ENCODE assay signal across 12 cellular contexts in genomic region chr6:44075137-44076015, GRCh38. TPM values are rescaled to one million over a fixed set of nuclear protein-coding genes. Genes with fewer than 3 reads are reported as not detected.
A peak's percentile ranks its signal among the peaks of the same experiment; 100 is the strongest.
DNase-seq lines count a peak whose midpoint lies in the region; ATAC-seq and TF ChIP-seq lines count a peak whose summit lies in the region.
"Had no signal": no experiment of that assay in that cellular context is flagged by ENCODE, and none has a peak within 500 bp of the region (broad histone marks: within the 10 kb centered on the region; RNA-seq: fewer than 3 reads in every experiment).

No MANE protein-coding gene starts in this region.

- TF ChIP-seq CTCF in cardiac muscle cell (IDR thresholded peaks at IDR 0.05; ENCODE audit: low read depth, low read length): no peak
- TF ChIP-seq CTCF in RWPE1 (conservative IDR thresholded peaks at IDR 0.05; ENCODE audit: low read depth): no peak
- no peak for TF ChIP-seq CTCF in fibroblast of lung (conservative IDR thresholded peaks at IDR 0.05 in 1 of 2, IDR thresholded peaks at IDR 0.05 in 1 of 2; ENCODE audit: low read depth in 1 of 2, low read length in 2 of 2)
- no peak for TF ChIP-seq CTCF in tibial artery (IDR thresholded peaks at IDR 0.05)

- H3K4me3 Mint-ChIP-seq in stimulated activated naive CD8-positive, alpha-beta T cell treated with anti-CD3 and anti-CD28 coated beads, Interleukin-15, amount 100 ng/mL, for 72 hours: no peak overlapping the region

- no peak overlapping the region for H3K4me3 ChIP-seq in cardiac muscle cell
- H3K4me3 ChIP-seq in fibroblast of lung (replicated peaks in 1 of 4; ENCODE audit: control extremely low read depth in 1 of 4, insufficient read depth in 1 of 4, low read depth in 3 of 4, low read length in 4 of 4): no peak overlapping the region
- no peak overlapping the region for H3K4me3 ChIP-seq in tibial artery
- H3K4me3 ChIP-seq: hepatocyte had no signal

- H3K27me3 Mint-ChIP-seq in stimulated activated naive CD8-positive, alpha-beta T cell treated with anti-CD3 and anti-CD28 coated beads, Interleukin-15, amount 100 ng/mL, for 72 hours: peaks cover 66% of the 10 kb centered on the region

- no peak overlapping the region for H3K9ac ChIP-seq in fibroblast of lung (ENCODE audit: insufficient read depth, low read length)

- ATAC-seq in left ventricle myocardium superior: no peak
- no peak for ATAC-seq in stimulated activated naive CD8-positive, alpha-beta T cell treated with anti-CD3 and anti-CD28 coated beads, Interleukin-15, amount 100 ng/mL, for 72 hours
- ATAC-seq in activated naive CD4-positive, alpha-beta T cell treated with anti-CD3 and anti-CD28 coated beads, Interleukin-2, amount 50 U/mL, for 72 hours: no peak

- CTCF ChIA-PET in RWPE1 (lab: Yijun Ruan, JAX): interaction anchor here (0.6 to 2.8 kb wide), 28 partner anchors 8 to 445 kb away, joined by 3 to 16 read pairs (median 3); partner anchors contain the start of gene VEGFA

- no peak overlapping the region for H2AFZ ChIP-seq in fibroblast of lung (ENCODE audit: low read length)
- H2AFZ ChIP-seq: hepatocyte had no signal

- H3K36me3 Mint-ChIP-seq in activated naive CD4-positive, alpha-beta T cell treated with anti-CD3 and anti-CD28 coated beads, Interleukin-2, amount 50 U/mL, for 72 hours: no peaks in the 10 kb centered on the region

- intact Hi-C loops in left ventricle myocardium superior (cut with micrococcal nuclease) (loop anchor here (5.0 kb wide), 2 partner anchors 308 to 408 kb away; no protein-coding TSS in a partner anchor), tibial artery (cut with DNase I; ENCODE audit: low total_unique reads) (loop anchor here (1.0 to 2.0 kb wide), 2 partner anchors 302 to 307 kb away; no protein-coding TSS in a partner anchor)

- DNase-seq in cardiac muscle cell (ENCODE audit: low read depth in 1 of 2, low spot score in 1 of 2): no peak
- no peak for DNase-seq in left ventricle myocardium superior
- no peak for DNase-seq in RWPE1 (ENCODE audit: low spot score)
- no peak for DNase-seq in fibroblast of lung (ENCODE audit: low read depth in 2 of 2)
- no peak for DNase-seq in tibial artery
- DNase-seq in stimulated activated naive CD8-positive, alpha-beta T cell treated with anti-CD3 and anti-CD28 coated beads, Interleukin-15, amount 100 ng/mL, for 72 hours: no peak
- DNase-seq in activated T-cell treated with anti-CD3 and anti-CD28 coated beads, Interleukin-2, amount 50 U/mL, for 1 hour: no peak
- no peak for DNase-seq in activated naive CD4-positive, alpha-beta T cell treated with anti-CD3 and anti-CD28 coated beads, Interleukin-2, amount 50 U/mL, for 72 hours (ENCODE audit: low spot score in 2 of 2)
- DNase-seq: NCI-H1436, NCI-H446 treated with DMSO at 0.1 percent for 48 hours had no signal

- no peak overlapping the region for H3K27ac Mint-ChIP-seq in stimulated activated naive CD8-positive, alpha-beta T cell treated with anti-CD3 and anti-CD28 coated beads, Interleukin-15, amount 100 ng/mL, for 72 hours
- no peak overlapping the region for H3K27ac Mint-ChIP-seq in activated naive CD4-positive, alpha-beta T cell treated with anti-CD3 and anti-CD28 coated beads, Interleukin-2, amount 50 U/mL, for 72 hours

- H4K20me1 ChIP-seq in fibroblast of lung (ENCODE audit: control insufficient read depth, extremely low read depth, insufficient read depth, low read length): no peaks in the 10 kb centered on the region

- H3K27ac ChIP-seq in cardiac muscle cell (peak overlapping the region; percentile 78), RWPE1 (peak overlapping the region; percentile 65), fibroblast of lung (ENCODE audit: insufficient read depth, low read length) (peak overlapping the region; percentile 77), tibial artery (peak overlapping the region; percentile 75 to 76)

- H3K9me3 ChIP-seq in cardiac muscle cell (ENCODE audit: low read depth): no peaks in the 10 kb centered on the region
- no peaks in the 10 kb centered on the region for H3K9me3 ChIP-seq in fibroblast of lung (ENCODE audit: control insufficient read depth, insufficient read depth, low read depth, low read length)
- no peaks in the 10 kb centered on the region for H3K9me3 ChIP-seq in tibial artery

- POLR2A ChIA-PET in RWPE1 (lab: Yijun Ruan, JAX; ENCODE audit: low non-redundant PET): interaction anchor here (0.6 kb wide), 1 partner anchor 305 kb away, joined by 3 read pairs; no protein-coding TSS in a partner anchor

- H3K79me2 ChIP-seq in fibroblast of lung (ENCODE audit: control insufficient read depth, insufficient read depth, low read length): no peaks in the 10 kb centered on the region
- H3K79me2 ChIP-seq: hepatocyte had no signal

- no peaks in the 10 kb centered on the region for H3K36me3 ChIP-seq in cardiac muscle cell
- no peaks in the 10 kb centered on the region for H3K36me3 ChIP-seq in fibroblast of lung (ENCODE audit: control insufficient read depth, insufficient read depth, low read length)
- no peaks in the 10 kb centered on the region for H3K36me3 ChIP-seq in tibial artery

- no peaks in the 10 kb centered on the region for H3K9me3 Mint-ChIP-seq in stimulated activated naive CD8-positive, alpha-beta T cell treated with anti-CD3 and anti-CD28 coated beads, Interleukin-15, amount 100 ng/mL, for 72 hours
- no peaks in the 10 kb centered on the region for H3K9me3 Mint-ChIP-seq in activated naive CD4-positive, alpha-beta T cell treated with anti-CD3 and anti-CD28 coated beads, Interleukin-2, amount 50 U/mL, for 72 hours
- H3K9me3 Mint-ChIP-seq: nephron progenitor cell had no signal

- H3K4me1 ChIP-seq in cardiac muscle cell (ENCODE audit: low read depth) (peaks cover 48% of the 10 kb centered on the region), fibroblast of lung (ENCODE audit: control insufficient read depth, extremely low read depth, insufficient read depth, low read length) (peaks cover 41% of the 10 kb centered on the region), tibial artery (peaks cover 0 to 52% (median 36%) of the 10 kb centered on the region in 4 donors)

- H3K4me1 Mint-ChIP-seq in stimulated activated naive CD8-positive, alpha-beta T cell treated with anti-CD3 and anti-CD28 coated beads, Interleukin-15, amount 100 ng/mL, for 72 hours: peaks cover 59% of the 10 kb centered on the region

- H3K4me2 ChIP-seq in fibroblast of lung (ENCODE audit: extremely low read depth, insufficient read depth, low read length): no peak overlapping the region

- no peaks in the 10 kb centered on the region for H3K27me3 ChIP-seq in cardiac muscle cell
- no peaks in the 10 kb centered on the region for H3K27me3 ChIP-seq in fibroblast of lung (ENCODE audit: control insufficient read depth, insufficient read depth, low read length)
- peaks cover 0 to 8% of the 10 kb centered on the region in 2 donors for H3K27me3 ChIP-seq in tibial artery
- H3K27me3 ChIP-seq: hepatocyte had no signal

RNA-seq across cellular contexts. Expression of gene MRPL14, which starts 51.9 kb away (rescaled TPM):
- 66.4 and 78.8 TPM in 2 replicates for total RNA-seq in cardiac muscle cell
- polyA plus RNA-seq in cardiac muscle cell: 130 and 165 TPM in 2 replicates
- 38.8 TPM for total RNA-seq in left ventricle myocardium superior
- total RNA-seq in fibroblast of lung: 53.7 and 60.6 TPM in 2 replicates
- polyA plus RNA-seq in fibroblast of lung: 36.2 and 51.9 TPM in 2 replicates
- 64.9 and 96.3 TPM in 2 replicates for polyA plus RNA-seq in fibroblast of lung (2012)
- polyA minus RNA-seq in fibroblast of lung (ENCODE audit: low replicate concordance): 13.2 and 13.9 TPM in 2 replicates
- total RNA-seq in activated naive CD4-positive, alpha-beta T cell treated with anti-CD3 and anti-CD28 coated beads, Interleukin-2, amount 50 U/mL, for 72 hours: 10 to 100 TPM; 31.9 to 54.3 TPM

RNA-seq across cellular contexts. Expression of gene TMEM63B, which starts 52.0 kb away (rescaled TPM):
- total RNA-seq in cardiac muscle cell: 52.4 and 57.3 TPM in 2 replicates
- polyA plus RNA-seq in cardiac muscle cell: 51.7 and 54.2 TPM in 2 replicates
- 47.3 TPM for total RNA-seq in left ventricle myocardium superior
- 22.9 and 42.1 TPM in 2 replicates for total RNA-seq in fibroblast of lung
- 32.2 and 47.6 TPM in 2 replicates for polyA plus RNA-seq in fibroblast of lung
- 22.8 and 29.5 TPM in 2 replicates for polyA plus RNA-seq in fibroblast of lung (2012)
- polyA minus RNA-seq in fibroblast of lung (ENCODE audit: low replicate concordance): 126 and 162 TPM in 2 replicates
- total RNA-seq in activated naive CD4-positive, alpha-beta T cell treated with anti-CD3 and anti-CD28 coated beads, Interleukin-2, amount 50 U/mL, for 72 hours: 10 to 100 TPM; 12.4 TPM
